In genomic region chr1:100950776-100951175, GRCh38 we compare ENCODE assay signal across 12 cellular contexts. TPM values are rescaled to one million over a fixed set of nuclear protein-coding genes. Genes with fewer than 3 reads are reported as not detected.
DNase-seq lines count a peak whose midpoint lies in the region; ATAC-seq, FAIRE-seq and TF ChIP-seq lines count a peak whose summit lies in the region.
"Had no signal": no experiment of that assay in that cellular context is flagged by ENCODE, and none has a peak within 500 bp of the region (broad histone marks: within the 10 kb centered on the region; RNA-seq: fewer than 3 reads in every experiment).

No MANE protein-coding gene starts in this region.

- peaks cover 33% of the 10 kb centered on the region for H3K4me1 Mint-ChIP-seq in endodermal cell
- H3K4me1 Mint-ChIP-seq in nephron = peaks cover 13% of the 10 kb centered on the region
- H3K4me1 Mint-ChIP-seq in activated T-cell treated with anti-CD3 and anti-CD28 coated beads, Interleukin-2, amount 50 U/mL, for 72 hours (ENCODE audit: low read depth) = peaks cover 64% of the 10 kb centered on the region

- H3K9me3 ChIP-seq in endodermal cell (ENCODE audit: control insufficient read depth, low read length) (no peaks in the 10 kb centered on the region), right cardiac atrium (ENCODE audit: control insufficient read depth, low read length) (no peaks in the 10 kb centered on the region)

- H3K4me1 ChIP-seq in endodermal cell (ENCODE audit: control insufficient read depth, insufficient read depth, low read length) (peaks cover 8% of the 10 kb centered on the region), right cardiac atrium (ENCODE audit: control insufficient read depth, insufficient read depth, low read length) (peaks cover 5% of the 10 kb centered on the region)

- intact Hi-C loops in right cardiac atrium (cut with DNase I) = loop anchor here in 1 of 4 donors (10.0 kb wide), 1 partner anchor 64 kb away; no protein-coding TSS in a partner anchor

- TF ChIP-seq CTCF in endodermal cell (conservative IDR thresholded peaks at IDR 0.05) (no peak), nephron (IDR thresholded peaks at IDR 0.05; ENCODE audit: unreplicated experiment in 3 of 3) (no peak)

- H3K9me3 Mint-ChIP-seq in endodermal cell (peaks cover 21% of the 10 kb centered on the region), nephron (peaks cover 24% of the 10 kb centered on the region)
- peaks cover 25 to 31% of the 10 kb centered on the region in 2 donors for H3K9me3 Mint-ChIP-seq in activated T-cell treated with anti-CD3 and anti-CD28 coated beads, Interleukin-2, amount 50 U/mL, for 72 hours

- H3K27ac Mint-ChIP-seq in endodermal cell (peak overlapping the region; percentile 14), nephron (peak overlapping the region; percentile 45 to 83 (median 75))
- H3K27ac Mint-ChIP-seq in activated T-cell treated with anti-CD3 and anti-CD28 coated beads, Interleukin-2, amount 50 U/mL, for 72 hours = no peak overlapping the region

- TF ChIP-seq POLR2A in GM12891 (IDR thresholded peaks at IDR 0.05; ENCODE audit: low read depth, low read length) = no peak

- H3K27me3 Mint-ChIP-seq in endodermal cell (ENCODE audit: insufficient read depth) = no peaks in the 10 kb centered on the region
- no peaks in the 10 kb centered on the region for H3K27me3 Mint-ChIP-seq in nephron (ENCODE audit: low read depth)
- H3K27me3 Mint-ChIP-seq in activated T-cell treated with anti-CD3 and anti-CD28 coated beads, Interleukin-2, amount 50 U/mL, for 72 hours (ENCODE audit: low read depth) = no peaks in the 10 kb centered on the region

- H3K27ac ChIP-seq in endodermal cell (ENCODE audit: low read depth, low read length) (no peak overlapping the region), right cardiac atrium (ENCODE audit: low read length) (no peak overlapping the region)
- H3K27ac ChIP-seq: VCaP had no signal

- peak; percentile 66 for FAIRE-seq in GM12891 (lab: Jason Lieb, UNC)

- H3K4me3 Mint-ChIP-seq in endodermal cell (no peak overlapping the region), nephron (no peak overlapping the region)
- no peak overlapping the region for H3K4me3 Mint-ChIP-seq in activated T-cell treated with anti-CD3 and anti-CD28 coated beads, Interleukin-2, amount 50 U/mL, for 72 hours

- H3K27me3 ChIP-seq in endodermal cell (ENCODE audit: control insufficient read depth, insufficient read depth, low read length, poor library complexity, severe bottlenecking) = no peaks in the 10 kb centered on the region
- no peaks in the 10 kb centered on the region for H3K27me3 ChIP-seq in right cardiac atrium (ENCODE audit: control insufficient read depth, insufficient read depth)

- no peak for DNase-seq in GM12891 (ENCODE audit: insufficient read length, low spot score)
- peak; percentile 90 for DNase-seq in NCI-H2107 treated with DMSO at 0.1 percent for 48 hours (lab: John Stamatoyannopoulos, UW; ENCODE audit: unreplicated experiment)
- DNase-seq in endodermal cell = peak; percentile 46
- DNase-seq in A172 (ENCODE audit: low spot score) = no peak
- no peak for DNase-seq in CD1c-positive myeloid dendritic cell (ENCODE audit: extremely low spot score)
- no peak for DNase-seq in right cardiac atrium
- no peak for DNase-seq in activated T-cell treated with anti-CD3 and anti-CD28 coated beads, Interleukin-2, amount 50 U/mL, for 72 hours
- DNase-seq: glutamatergic neuron, occipital lobe, PC-3 had no signal

- H3K9ac ChIP-seq in endodermal cell (ENCODE audit: extremely low read depth, low read length, poor library complexity, severe bottlenecking) = no peak overlapping the region

- H3K36me3 Mint-ChIP-seq in endodermal cell (ENCODE audit: low read depth) (peaks cover 50% of the 10 kb centered on the region), nephron (ENCODE audit: low read depth) (peaks cover 57% of the 10 kb centered on the region)
- peaks cover 49 to 74% of the 10 kb centered on the region in 2 donors for H3K36me3 Mint-ChIP-seq in activated T-cell treated with anti-CD3 and anti-CD28 coated beads, Interleukin-2, amount 50 U/mL, for 72 hours (ENCODE audit: insufficient read depth in 2 of 2)

- ATAC-seq in right cardiac atrium = no peak
- ATAC-seq in activated T-cell treated with anti-CD3 and anti-CD28 coated beads, Interleukin-2, amount 50 U/mL, for 72 hours (replicated peaks in 1 of 2) = no peak
- ATAC-seq: PC-3 had no signal

- 56 to 66% methylated on average over 4 of the region's 4 CpGs for WGBS in endodermal cell (ENCODE audit: insufficient coverage in 1 of 2, insufficient read length in 1 of 2), 2 experiments
- 45% methylated on average over 4 of the region's 4 CpGs for WGBS in right cardiac atrium

- no peak overlapping the region for H3K4me3 ChIP-seq in endodermal cell (ENCODE audit: low read length)
- no peak overlapping the region for H3K4me3 ChIP-seq in right cardiac atrium (ENCODE audit: low read length)

- H3K36me3 ChIP-seq in endodermal cell (ENCODE audit: control insufficient read depth, insufficient read depth, low read length) = peaks cover 16% of the 10 kb centered on the region

TF ChIP-seq in GM12891, 5 proteins besides CTCF, POLR2A, EP300 and RAD21:
- TF ChIP-seq TAF1 (IDR thresholded peaks at IDR 0.05; ENCODE audit: low read depth, low read length) (no peak), POLR2AphosphoS5 (IDR thresholded peaks at IDR 0.05; ENCODE audit: low read depth, low read length) (no peak), POU2F2 (IDR thresholded peaks at IDR 0.05; ENCODE audit: low read depth, low read length) (no peak), SPI1 (IDR thresholded peaks at IDR 0.05; ENCODE audit: low read depth, low read length) (no peak), PAX5 (IDR thresholded peaks at IDR 0.05; ENCODE audit: insufficient read depth, low read length, severe bottlenecking) (no peak)

RNA-seq across cellular contexts. Expression of gene SLC30A7, which starts 54.9 kb away (rescaled TPM):
- polyA plus RNA-seq in GM12891 (2012; ENCODE audit: low read depth, missing spikeins) = 3.0 TPM
- 10 to 100 TPM; 21.7 to 26.2 TPM for total RNA-seq in endodermal cell
- polyA plus RNA-seq in endodermal cell (2013, experiment 1 of 2) = 12.0 TPM
- 11.0 TPM for polyA plus RNA-seq in endodermal cell (2013, experiment 2 of 2)
- total RNA-seq in A172 (2014; rRNA removed; shearing (Covaris generic)) = 29.5 and 45.3 TPM in 2 replicates
- 10 to 100 TPM in 1 of 4 donors, 1 to 10 TPM in 3; 7.2 to 12.3 (median 9.2) TPM for total RNA-seq in right cardiac atrium
- 2.1 TPM for polyA plus RNA-seq in right cardiac atrium
- total RNA-seq in activated T-cell treated with anti-CD3 and anti-CD28 coated beads, Interleukin-2, amount 50 U/mL, for 72 hours = 10 to 100 TPM; 39.3 to 48.7 TPM

RNA-seq across cellular contexts. Expression of gene EXTL2, which starts 56.1 kb away (rescaled TPM):
- 8.4 TPM for polyA plus RNA-seq in GM12891 (2012; ENCODE audit: low read depth, missing spikeins)
- total RNA-seq in endodermal cell (10 to 100 TPM; 40.6 to 47.5 TPM), right cardiac atrium (10 to 100 TPM in 2 of 4 donors, 1 to 10 TPM in 2; 8.9 to 12.0 (median 10.3) TPM)
- 56.1 TPM for polyA plus RNA-seq in endodermal cell (2013, experiment 1 of 2)
- polyA plus RNA-seq in endodermal cell (2013, experiment 2 of 2) = 53.9 TPM
- 20.9 and 24.3 TPM in 2 replicates for total RNA-seq in A172 (2014; rRNA removed; shearing (Covaris generic))
- 7.6 TPM for polyA plus RNA-seq in right cardiac atrium
- 1 to 10 TPM; 4.0 to 4.9 TPM for total RNA-seq in activated T-cell treated with anti-CD3 and anti-CD28 coated beads, Interleukin-2, amount 50 U/mL, for 72 hours

Comparison
In these comparisons a context has a peak if more than half of its experiments do, and no peak if none do; other contexts are left out.
1. DNase-seq: peak in NCI-H2107 treated with DMSO at 0.1 percent for 48 hours (single experiment) and endodermal cell (single experiment); none in GM12891 (single experiment), A172 (single experiment), CD1c-positive myeloid dendritic cell (single experiment), right cardiac atrium (0 of 3) and activated T-cell treated with anti-CD3 and anti-CD28 coated beads, Interleukin-2, amount 50 U/mL, for 72 hours (0 of 2).